In genomic region chr2:202871161-202872141, GRCh38 we compare ENCODE assay signal across 1 cellular context.
TF ChIP-seq lines count a peak whose summit lies in the region.

TSS of gene ICA1L (minus strand) at chr2:202871766. CDS start at chr2:202829009, 42,757 bp downstream.

TF ChIP-seq in HepG2, 621 proteins besides CTCF, POLR2A, EP300 and RAD21 (continued from another document and continues in another):
- TF ChIP-seq ARID5B (CRISPR knock-in tag; IDR thresholded peaks at IDR 0.05) (peak; percentile 20; the same call in 1 of the 2 replicates), AFF4 (CRISPR knock-in tag; IDR thresholded peaks at IDR 0.05) (no peak), THRA (CRISPR knock-in tag; IDR thresholded peaks at IDR 0.05; ENCODE audit: borderline replicate concordance) (no peak; the same call in 1 of the 2 replicates), ZNF260 (CRISPR knock-in tag; IDR thresholded peaks at IDR 0.05; ENCODE audit: borderline replicate concordance, low read depth) (no peak), MIER2 (CRISPR knock-in tag; IDR thresholded peaks at IDR 0.05) (no peak), ERF (CRISPR knock-in tag; IDR thresholded peaks at IDR 0.05) (0 out of 2 replicates have a peak, but pooled peaks have one; percentile 19), ZXDC (CRISPR knock-in tag; IDR thresholded peaks at IDR 0.05) (no peak), ZBTB44 (CRISPR knock-in tag; IDR thresholded peaks at IDR 0.05) (no peak), ETV5 (CRISPR knock-in tag; IDR thresholded peaks at IDR 0.05; ENCODE audit: borderline replicate concordance) (no peak; the same call in 1 of the 2 replicates), SSRP1 (CRISPR knock-in tag; IDR thresholded peaks at IDR 0.05) (no peak), KMT2A (CRISPR knock-in tag; IDR thresholded peaks at IDR 0.05) (peak; percentile 89), AHR (CRISPR knock-in tag; IDR thresholded peaks at IDR 0.05) (peak; percentile 19; the same call in 1 of the 2 replicates), TGIF2 (CRISPR knock-in tag; IDR thresholded peaks at IDR 0.05) (peak; percentile 25; the same call in 1 of the 2 replicates), ATF7-NPFF (CRISPR knock-in tag; IDR thresholded peaks at IDR 0.05; ENCODE audit: low read depth) (peak; percentile 88; the same call in 1 of the 2 replicates), E2F2 (CRISPR knock-in tag; IDR thresholded peaks at IDR 0.05; ENCODE audit: borderline replicate concordance) (peak; percentile 67; the same call in 1 of the 2 replicates), XBP1 (CRISPR knock-in tag; IDR thresholded peaks at IDR 0.05) (no peak), KDM5A (IDR thresholded peaks at IDR 0.05; ENCODE audit: borderline replicate concordance, low read length) (peak; percentile 43; the same call in 1 of the 2 replicates), ZNF292 (CRISPR knock-in tag; IDR thresholded peaks at IDR 0.05; ENCODE audit: borderline replicate concordance, low read depth) (0 out of 2 replicates have a peak, but pooled peaks have one; percentile 34), CCAR2 (optimal IDR thresholded peaks at IDR 0.05; ENCODE audit: low read depth, low read length) (no peak), KDM2A (CRISPR knock-in tag; IDR thresholded peaks at IDR 0.05; ENCODE audit: borderline replicate concordance, low read depth) (peak; percentile 98), NCOA2 (CRISPR knock-in tag; IDR thresholded peaks at IDR 0.05) (no peak), ZNF614 (CRISPR knock-in tag; IDR thresholded peaks at IDR 0.05; ENCODE audit: borderline replicate concordance) (peak; percentile 58; the same call in 1 of the 2 replicates), NR1H2 (CRISPR knock-in tag; IDR thresholded peaks at IDR 0.05; ENCODE audit: borderline replicate concordance, low read depth) (no peak), ZNF407 (CRISPR knock-in tag; IDR thresholded peaks at IDR 0.05; ENCODE audit: not compliant biosample characterization) (peak; percentile 63), NFE2L1 (CRISPR knock-in tag; IDR thresholded peaks at IDR 0.05; ENCODE audit: borderline replicate concordance) (0 out of 2 replicates have a peak, but pooled peaks have one; percentile 30), ZNF616 (CRISPR knock-in tag; IDR thresholded peaks at IDR 0.05; ENCODE audit: low read depth) (0 out of 2 replicates have a peak, but pooled peaks have one; percentile 31), SIX1 (CRISPR knock-in tag; IDR thresholded peaks at IDR 0.05; ENCODE audit: borderline replicate concordance) (no peak), E2F5 (CRISPR knock-in tag; conservative IDR thresholded peaks at IDR 0.05) (peak; percentile 94), ELF3 (CRISPR knock-in tag; IDR thresholded peaks at IDR 0.05) (no peak), ZNF33B (CRISPR knock-in tag; IDR thresholded peaks at IDR 0.05) (0 out of 2 replicates have a peak, but pooled peaks have one; percentile 44)
